In genomic region chr10:127853868-127854768, GRCh38 we compare ENCODE assay signal across 9 cellular contexts. TPM values are rescaled to one million over a fixed set of nuclear protein-coding genes. Genes with fewer than 3 reads are reported as not detected.
A peak's percentile ranks its signal among the peaks of the same experiment; 100 is the strongest.
DNase-seq lines count a peak whose midpoint lies in the region; ATAC-seq lines count a peak whose summit lies in the region.
"Had no signal": no experiment of that assay in that cellular context is flagged by ENCODE, and none has a peak within 500 bp of the region (broad histone marks: within the 10 kb centered on the region; RNA-seq: fewer than 3 reads in every experiment).

No MANE protein-coding gene starts in this region.

- H3K18ac ChIP-seq in mesenchymal stem cell (ENCODE audit: low read depth in 1 of 2, low read length in 2 of 2): no peak overlapping the region

- H3K9ac ChIP-seq in mesenchymal stem cell (ENCODE audit: low read length): no peak overlapping the region

- peak; percentile 59 for ATAC-seq in GM18907 (IDR thresholded peaks at IDR 0.05; ENCODE audit: unreplicated experiment)
- ATAC-seq in HG03097 (IDR thresholded peaks at IDR 0.05; ENCODE audit: low FRiP score, unreplicated experiment): peak; percentile 57

- H4K91ac ChIP-seq in mesenchymal stem cell (ENCODE audit: low read length): no peak overlapping the region

- peaks cover 3% of the 10 kb centered on the region for H3K4me1 ChIP-seq in mesenchymal stem cell (ENCODE audit: control insufficient read depth, insufficient read depth, low read depth, low read length)

- H2AK5ac ChIP-seq in mesenchymal stem cell (ENCODE audit: low read length, severe bottlenecking): no peak overlapping the region

- no peaks in the 10 kb centered on the region for H3K36me3 ChIP-seq in mesenchymal stem cell (ENCODE audit: control insufficient read depth in 1 of 2, insufficient read depth in 2 of 2, low read depth in 1 of 2, low read length in 2 of 2)

- H2BK15ac ChIP-seq in mesenchymal stem cell (ENCODE audit: low read depth, poor library complexity, severe bottlenecking): no peak overlapping the region

- WGBS in mesenchymal stem cell: 30% methylated on average over 18 of the region's 19 CpGs

- no peaks in the 10 kb centered on the region for H3K9me3 ChIP-seq in mesenchymal stem cell (ENCODE audit: control insufficient read depth, low read length)

- H3K27me3 ChIP-seq in mesenchymal stem cell (ENCODE audit: control insufficient read depth in 1 of 2, insufficient read depth in 1 of 2, low read length in 2 of 2): peaks cover 14 to 49% of the 10 kb centered on the region in 2 experiments

- H2AFZ ChIP-seq in mesenchymal stem cell (ENCODE audit: low read depth, low read length): no peak overlapping the region

- peak overlapping the region in 1 of 2 experiments; percentile 41 for H3K14ac ChIP-seq in mesenchymal stem cell (ENCODE audit: low read length in 2 of 2)

- no peak overlapping the region for H2BK12ac ChIP-seq in mesenchymal stem cell (ENCODE audit: low read length in 2 of 2)

- H3K4me3 ChIP-seq in mesenchymal stem cell (ENCODE audit: insufficient read depth in 1 of 2, low read depth in 1 of 2, low read length in 2 of 2): no peak overlapping the region

- H3K79me1 ChIP-seq in mesenchymal stem cell (replicated peaks; ENCODE audit: low read length, poor library complexity, severe bottlenecking): no peaks in the 10 kb centered on the region

- H3K23ac ChIP-seq in mesenchymal stem cell (ENCODE audit: low read length in 2 of 2): no peak overlapping the region

- no peak overlapping the region for H2BK120ac ChIP-seq in mesenchymal stem cell (ENCODE audit: low read depth, low read length)

- H3K27ac ChIP-seq in mesenchymal stem cell (ENCODE audit: low read length, poor library complexity, severe bottlenecking): no peak overlapping the region

- peak overlapping the region; percentile 32 for H3K4me2 ChIP-seq in mesenchymal stem cell (ENCODE audit: low read length, poor library complexity, severe bottlenecking)

- peak; percentile 93 for DNase-seq in Ammon's horn (ENCODE audit: low spot score)
- peak; percentile 66 for DNase-seq in NCI-H345 treated with DMSO at 0.1 percent for 48 hours (lab: John Stamatoyannopoulos, UW; ENCODE audit: unreplicated experiment)
- peak; percentile 45 for DNase-seq in activated CD4-positive, alpha-beta T cell treated with anti-CD3 and anti-CD28 coated beads, Interleukin-2, amount 50 U/mL, for 1 hour
- DNase-seq in effector CD4-positive, alpha-beta T cell: peak; percentile 17
- DNase-seq in mesenchymal stem cell: peak; percentile 70
- DNase-seq in stimulated activated CD8-positive, alpha-beta memory T cell treated with anti-CD3 and anti-CD28 coated beads, Interleukin-4, amount 100 ng/mL, for 24 hours (ENCODE audit: low read depth): peak; percentile 15

- H4K8ac ChIP-seq in mesenchymal stem cell (ENCODE audit: low read length): no peak overlapping the region

- H2BK5ac ChIP-seq in mesenchymal stem cell (ENCODE audit: low read depth, low read length, poor library complexity, severe bottlenecking): no peak overlapping the region

- no peak overlapping the region for H3K4ac ChIP-seq in mesenchymal stem cell (ENCODE audit: low read depth in 1 of 2, low read length in 2 of 2)

RNA-seq across cellular contexts. Expression of gene CLRN3, which starts 38.6 kb away (rescaled TPM):
- 0.07 TPM for polyA plus RNA-seq in mesenchymal stem cell (2013, experiment 1 of 2)
- polyA plus RNA-seq in mesenchymal stem cell (2013, experiment 2 of 2): 0.05 TPM
- polyA plus RNA-seq: urinary bladder had no signal

RNA-seq across cellular contexts. Expression of gene PTPRE, which starts 52.8 kb away (rescaled TPM):
- polyA plus RNA-seq in mesenchymal stem cell (2013, experiment 1 of 2): 20.4 TPM
- 22.5 TPM for polyA plus RNA-seq in mesenchymal stem cell (2013, experiment 2 of 2)

Comparison
In these comparisons a context has a peak if more than half of its experiments do, and no peak if none do; other contexts are left out.
1. DNase-seq: peak in every context shown above with its lines; median percentile 93 in Ammon's horn; 70 in mesenchymal stem cell; 66 in NCI-H345 treated with DMSO at 0.1 percent for 48 hours; 45 in activated CD4-positive, alpha-beta T cell treated with anti-CD3 and anti-CD28 coated beads, Interleukin-2, amount 50 U/mL, for 1 hour; 17 in effector CD4-positive, alpha-beta T cell; 15 in stimulated activated CD8-positive, alpha-beta memory T cell treated with anti-CD3 and anti-CD28 coated beads, Interleukin-4, amount 100 ng/mL, for 24 hours.